8 cellular contexts compared by ENCODE assay signal in genomic region chr4:102620697-102621497, GRCh38.
A peak's percentile ranks its signal among the peaks of the same experiment; 100 is the strongest.
DNase-seq lines count a peak whose midpoint lies in the region; FAIRE-seq and TF ChIP-seq lines count a peak whose summit lies in the region.

No MANE protein-coding gene starts in this region.

- H3K27ac Mint-ChIP-seq in activated CD4-positive, alpha-beta T cell treated with anti-CD3 and anti-CD28 coated beads, Interleukin-2, amount 10 ng/mL, durations not matched to agents 24 days and 14 days: peak overlapping the region; percentile 62
- peak overlapping the region; percentile 35 for H3K27ac Mint-ChIP-seq in osteocyte (ENCODE audit: unreplicated experiment)

- FAIRE-seq in frontal cortex (lab: Jason Lieb, UNC): no peak

- peaks cover 53% of the 10 kb centered on the region for H3K4me1 Mint-ChIP-seq in activated CD4-positive, alpha-beta T cell treated with anti-CD3 and anti-CD28 coated beads, Interleukin-2, amount 10 ng/mL, durations not matched to agents 24 days and 14 days
- peaks cover 16% of the 10 kb centered on the region for H3K4me1 Mint-ChIP-seq in osteocyte (ENCODE audit: unreplicated experiment)

- peak overlapping the region; percentile 7; the same call in 1 of the 2 replicates for H3K4me3 ChIP-seq in WI38 (ENCODE audit: low read depth, low read length)

- TF ChIP-seq CTCF in WI38 (IDR thresholded peaks at IDR 0.05; ENCODE audit: low read depth, low read length) (peak; percentile 35; the same call in 1 of the 2 replicates), osteocyte (IDR thresholded peaks at IDR 0.05) (peak; percentile 81)

- H3K4me3 Mint-ChIP-seq in activated CD4-positive, alpha-beta T cell treated with anti-CD3 and anti-CD28 coated beads, Interleukin-2, amount 10 ng/mL, durations not matched to agents 24 days and 14 days: no peak overlapping the region
- peak overlapping the region; percentile 38 for H3K4me3 Mint-ChIP-seq in osteocyte (ENCODE audit: unreplicated experiment)

- H3K9me3 Mint-ChIP-seq in activated CD4-positive, alpha-beta T cell treated with anti-CD3 and anti-CD28 coated beads, Interleukin-2, amount 10 ng/mL, durations not matched to agents 24 days and 14 days: no peaks in the 10 kb centered on the region
- no peaks in the 10 kb centered on the region for H3K9me3 Mint-ChIP-seq in osteocyte (ENCODE audit: unreplicated experiment)

- H3K36me3 Mint-ChIP-seq in activated CD4-positive, alpha-beta T cell treated with anti-CD3 and anti-CD28 coated beads, Interleukin-2, amount 10 ng/mL, durations not matched to agents 24 days and 14 days (ENCODE audit: low read depth): peaks cover 22% of the 10 kb centered on the region
- H3K36me3 Mint-ChIP-seq in osteocyte (ENCODE audit: unreplicated experiment): peaks cover 12% of the 10 kb centered on the region

- H3K27me3 Mint-ChIP-seq in activated CD4-positive, alpha-beta T cell treated with anti-CD3 and anti-CD28 coated beads, Interleukin-2, amount 10 ng/mL, durations not matched to agents 24 days and 14 days: no peaks in the 10 kb centered on the region
- no peaks in the 10 kb centered on the region for H3K27me3 Mint-ChIP-seq in osteocyte (ENCODE audit: unreplicated experiment)

- DNase-seq in activated CD4-positive, alpha-beta T cell treated with anti-CD3 and anti-CD28 coated beads, Interleukin-2, amount 10 ng/mL, durations not matched to agents 24 days and 14 days: no peak
- no peak for DNase-seq in activated CD4-positive, alpha-beta T cell treated with anti-CD3 and anti-CD28 coated beads for 1 hour
- peak; percentile 80 for DNase-seq in H4 (ENCODE audit: low spot score)
- peak; percentile 50 for DNase-seq in NCI-H1092 treated with DMSO at 0.1 percent for 48 hours (lab: John Stamatoyannopoulos, UW)
- peak; percentile 37 to 58 for DNase-seq in frontal cortex (ENCODE audit: low spot score in 2 of 2)
- no peak for DNase-seq in osteocyte (ENCODE audit: extremely low spot score, unreplicated experiment)
- DNase-seq in activated CD4-positive, CD25-positive, alpha-beta regulatory T cell (lab: John Stamatoyannopoulos, UW): no peak

- intact Hi-C loops in activated CD4-positive, alpha-beta T cell treated with anti-CD3 and anti-CD28 coated beads, Interleukin-2, amount 10 ng/mL, durations not matched to agents 24 days and 14 days (cut with micrococcal nuclease): loop anchor here (1.0 to 10.0 kb wide), 3 partner anchors 164 to 388 kb away; no protein-coding TSS in a partner anchor

Comparison
In these comparisons a context has a peak if more than half of its experiments do, and no peak if none do; other contexts are left out.
1. DNase-seq: peak in H4 (single experiment), NCI-H1092 treated with DMSO at 0.1 percent for 48 hours (single experiment) and frontal cortex (2 of 2); none in activated CD4-positive, alpha-beta T cell treated with anti-CD3 and anti-CD28 coated beads, Interleukin-2, amount 10 ng/mL, durations not matched to agents 24 days and 14 days (single experiment), activated CD4-positive, alpha-beta T cell treated with anti-CD3 and anti-CD28 coated beads for 1 hour (single experiment), osteocyte (single experiment) and activated CD4-positive, CD25-positive, alpha-beta regulatory T cell (0 of 4).